In the genomic region with DNA sequence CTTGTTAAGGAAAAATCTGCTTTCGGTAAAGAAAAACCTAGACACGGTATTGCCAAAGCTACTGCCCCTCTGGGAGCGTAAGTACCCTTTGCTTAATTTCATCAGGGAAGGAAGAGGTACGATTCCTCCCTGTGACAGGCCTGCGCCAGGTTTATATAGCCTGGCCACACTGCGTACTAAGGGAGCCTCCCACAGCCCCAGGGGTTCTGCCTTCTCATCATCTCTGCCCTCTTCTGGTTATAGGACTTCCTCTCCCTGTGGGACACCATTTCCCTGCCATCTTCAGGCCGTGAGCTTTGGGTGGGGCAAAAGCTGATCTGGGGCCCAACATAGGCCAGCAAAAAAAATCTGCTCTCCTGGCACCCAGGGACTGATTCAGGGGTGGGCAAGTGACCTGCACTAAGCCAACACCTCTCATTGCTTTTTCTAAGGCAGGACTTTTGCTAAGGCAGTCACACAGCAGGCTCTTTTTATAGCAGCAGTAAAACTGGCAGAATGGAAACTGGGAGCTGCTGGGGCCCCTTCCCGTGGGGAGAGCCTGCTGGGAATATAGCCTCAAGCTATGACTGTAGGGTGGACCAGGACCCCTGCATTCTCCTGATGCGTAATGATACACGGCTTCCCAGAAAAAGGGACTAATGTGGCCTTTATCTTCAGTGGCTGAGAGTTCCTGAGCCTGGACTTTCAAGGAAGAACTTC, we compare ENCODE assay signal across 24 cellular contexts.
DNase-seq lines count a peak whose midpoint lies in the region; ATAC-seq and TF ChIP-seq lines count a peak whose summit lies in the region.
"Had no signal": no experiment of that assay in that cellular context is flagged by ENCODE, and none has a peak within 500 bp of the region (broad histone marks: within the 10 kb centered on the region; RNA-seq: fewer than 3 reads in every experiment).

No MANE protein-coding gene starts in this region.

- H2AK5ac ChIP-seq in trophoblast cell (ENCODE audit: low read length), result no peak overlapping the region

- H3K27me3 Mint-ChIP-seq in activated T-cell treated with anti-CD3 and anti-CD28 coated beads, Interleukin-2, amount 50 U/mL, for 24 hours, result peaks cover 10% of the 10 kb centered on the region
- H3K27me3 Mint-ChIP-seq: activated B cell treated with CpG ODN at 0.5 μM for 24 hours had no signal

- DNase-seq in NT2/D1 (ENCODE audit: low read depth, low spot score) (no peak), hepatocyte (ENCODE audit: low spot score) (peak; percentile 21), trophoblast cell (no peak), DMS153 treated with DMSO at 0.1 percent for 48 hours (lab: John Stamatoyannopoulos, UW; ENCODE audit: unreplicated experiment) (no peak), head of caudate nucleus (no peak)
- no peak for DNase-seq in activated T-cell treated with anti-CD3 and anti-CD28 coated beads, Interleukin-2, amount 50 U/mL, for 24 hours
- DNase-seq: activated B cell treated with CpG ODN at 0.5 μM for 24 hours; activated CD8-positive, alpha-beta T cell treated with anti-CD3 and anti-CD28 coated beads, Interleukin-2, amount 10 ng/mL, durations not matched to agents 7 days and 5 days; CD4-positive, alpha-beta T cell; DND-41; gastrocnemius medialis; MV-4-11; naive thymus-derived CD4-positive, alpha-beta T cell; NCI-H2081 treated with DMSO at 0.1 percent for 48 hours; NCI-H524 treated with DMSO at 0.1 percent for 48 hours; SIG-M5; stimulated activated CD4-positive, alpha-beta T cell treated with anti-CD3 and anti-CD28 coated beads, Interleukin-12 subunit alpha, Interleukin-12 subunit beta, amount 100 ng/mL, for 4 hours; T-helper 2 cell; testis had no signal

- no peaks in the 10 kb centered on the region for H3K36me3 Mint-ChIP-seq in activated T-cell treated with anti-CD3 and anti-CD28 coated beads, Interleukin-2, amount 50 U/mL, for 24 hours (ENCODE audit: low read depth)
- H3K36me3 Mint-ChIP-seq: activated naive CD4-positive, alpha-beta T cell treated with anti-CD3 and anti-CD28 coated beads, Interleukin-2, amount 50 U/mL, for 72 hours; naive thymus-derived CD4-positive, alpha-beta T cell had no signal

- no peak overlapping the region for H3K4me3 Mint-ChIP-seq in activated T-cell treated with anti-CD3 and anti-CD28 coated beads, Interleukin-2, amount 50 U/mL, for 24 hours
- H3K4me3 Mint-ChIP-seq: activated B cell treated with CpG ODN at 0.5 μM for 24 hours; activated CD8-positive, alpha-beta T cell treated with anti-CD3 and anti-CD28 coated beads, Interleukin-2, amount 10 ng/mL, durations not matched to agents 7 days and 5 days; CD4-positive, alpha-beta T cell; naive thymus-derived CD4-positive, alpha-beta T cell had no signal

- H3K4ac ChIP-seq in trophoblast cell (ENCODE audit: low read depth, low read length), result no peak overlapping the region

- WGBS in hepatocyte (ENCODE audit: low lambda C conversion rate, missing lambda C conversion rate), result 68% methylated on average over 10 of the region's 10 CpGs
- WGBS in trophoblast cell (ENCODE audit: extremely low coverage, insufficient coverage, insufficient read length), result no CpG with 5 or more reads among the region's 10 CpGs

- H4K91ac ChIP-seq in trophoblast cell (ENCODE audit: low read depth, low read length), result peak overlapping the region; percentile 36

- H4K20me1 ChIP-seq in BLaER1, result no peaks in the 10 kb centered on the region
- H4K20me1 ChIP-seq in hepatocyte (ENCODE audit: insufficient read depth, poor library complexity, severe bottlenecking), result no peaks in the 10 kb centered on the region

- H3K4me3 ChIP-seq in BLaER1 (no peak overlapping the region), NT2/D1 (ENCODE audit: insufficient read length, low read depth) (no peak overlapping the region), hepatocyte (no peak overlapping the region), trophoblast cell (ENCODE audit: low read depth, low read length) (no peak overlapping the region)
- H3K4me3 ChIP-seq: gastrocnemius medialis, HAP-1, K562, testis had no signal

- H3K9me3 ChIP-seq in BLaER1 (0 out of 2 replicates have a peak, but pooled peaks cover 4% of the 10 kb centered on the region), NT2/D1 (ENCODE audit: insufficient read depth, low read length) (no peaks in the 10 kb centered on the region), hepatocyte (ENCODE audit: low read depth) (no peaks in the 10 kb centered on the region), trophoblast cell (ENCODE audit: insufficient read depth, low read depth, low read length) (no peaks in the 10 kb centered on the region)
- H3K9me3 ChIP-seq: gastrocnemius medialis, HAP-1, testis had no signal

- no peak for ATAC-seq in HG03159 (IDR thresholded peaks at IDR 0.05; ENCODE audit: unreplicated experiment)
- ATAC-seq: activated CD8-positive, alpha-beta T cell treated with anti-CD3 and anti-CD28 coated beads, Interleukin-2, amount 10 ng/mL, durations not matched to agents 7 days and 5 days; activated naive CD4-positive, alpha-beta T cell treated with anti-CD3 and anti-CD28 coated beads, Interleukin-2, amount 50 U/mL, for 72 hours; gastrocnemius medialis; K562; naive thymus-derived CD4-positive, alpha-beta T cell had no signal

- H3K27ac ChIP-seq in BLaER1 (no peak overlapping the region), hepatocyte (peak overlapping the region; percentile 89), trophoblast cell (ENCODE audit: low read depth, low read length) (peak overlapping the region; percentile 5)
- H3K27ac ChIP-seq: testis had no signal

- H3K27me3 ChIP-seq in BLaER1 (no peaks in the 10 kb centered on the region), NT2/D1 (ENCODE audit: insufficient read depth, insufficient read length) (no peaks in the 10 kb centered on the region), hepatocyte (no peaks in the 10 kb centered on the region), trophoblast cell (ENCODE audit: insufficient read depth, low read length) (no peaks in the 10 kb centered on the region)
- H3K27me3 ChIP-seq: gastrocnemius medialis, testis had no signal

- H3K79me1 ChIP-seq in trophoblast cell (ENCODE audit: low read length), result peaks cover 19% of the 10 kb centered on the region

- no peak overlapping the region for H3K23ac ChIP-seq in trophoblast cell (ENCODE audit: low read length)

- H3K36me3 ChIP-seq in BLaER1 (no peaks in the 10 kb centered on the region), NT2/D1 (ENCODE audit: insufficient read depth, insufficient read length, low read length) (peaks cover 62% of the 10 kb centered on the region), hepatocyte (replicated peaks; ENCODE audit: insufficient read depth, low read depth) (no peaks in the 10 kb centered on the region), trophoblast cell (ENCODE audit: control insufficient read depth in 1 of 2, insufficient read depth in 2 of 2, low read length in 2 of 2) (peaks cover 39 to 59% of the 10 kb centered on the region in 2 experiments)
- H3K36me3 ChIP-seq: HAP-1 had no signal

- H3K9me3 Mint-ChIP-seq in activated T-cell treated with anti-CD3 and anti-CD28 coated beads, Interleukin-2, amount 50 U/mL, for 24 hours, result no peaks in the 10 kb centered on the region
- H3K9me3 Mint-ChIP-seq: activated B cell treated with CpG ODN at 0.5 μM for 24 hours; activated naive CD4-positive, alpha-beta T cell treated with anti-CD3 and anti-CD28 coated beads, Interleukin-2, amount 50 U/mL, for 72 hours; CD4-positive, alpha-beta T cell; naive thymus-derived CD4-positive, alpha-beta T cell had no signal

- peaks cover 5% of the 10 kb centered on the region for H3K79me2 ChIP-seq in hepatocyte
- H3K79me2 ChIP-seq in trophoblast cell (ENCODE audit: control insufficient read depth, insufficient read depth, low read length, poor library complexity), result no peaks in the 10 kb centered on the region

- H3K18ac ChIP-seq in trophoblast cell (ENCODE audit: low read length), result no peak overlapping the region

- TF ChIP-seq CTCF in hepatocyte (IDR thresholded peaks at IDR 0.05; ENCODE audit: poor library complexity), result no peak

- peak overlapping the region; percentile 66 for H2BK5ac ChIP-seq in trophoblast cell (ENCODE audit: low read depth, low read length, poor library complexity)

- H3K27ac Mint-ChIP-seq in activated T-cell treated with anti-CD3 and anti-CD28 coated beads, Interleukin-2, amount 50 U/mL, for 24 hours, result no peak overlapping the region
- H3K27ac Mint-ChIP-seq: activated B cell treated with CpG ODN at 0.5 μM for 24 hours; activated CD8-positive, alpha-beta T cell treated with anti-CD3 and anti-CD28 coated beads, Interleukin-2, amount 10 ng/mL, durations not matched to agents 7 days and 5 days; activated naive CD4-positive, alpha-beta T cell treated with anti-CD3 and anti-CD28 coated beads, Interleukin-2, amount 50 U/mL, for 72 hours; CD4-positive, alpha-beta T cell; naive thymus-derived CD4-positive, alpha-beta T cell had no signal

- peak overlapping the region; percentile 69 for H2BK12ac ChIP-seq in trophoblast cell (ENCODE audit: low read length)

- peak overlapping the region; percentile 27 for H3K14ac ChIP-seq in trophoblast cell (ENCODE audit: low read length)

- H3K9ac ChIP-seq in BLaER1 (no peak overlapping the region), NT2/D1 (ENCODE audit: insufficient read length, low read depth) (peak overlapping the region; percentile 24), trophoblast cell (ENCODE audit: low read length) (no peak overlapping the region)

- H3K4me2 ChIP-seq in BLaER1 (0 out of 2 replicates have a peak overlapping the region, but pooled peaks have one; percentile 11), hepatocyte (peak overlapping the region; percentile 32), trophoblast cell (ENCODE audit: low read length) (no peak overlapping the region)

- H4K8ac ChIP-seq in trophoblast cell (ENCODE audit: low read depth, low read length), result peak overlapping the region; percentile 43

- intact Hi-C loops in head of caudate nucleus (cut with DNase I), result no loop called here

- no peaks in the 10 kb centered on the region for H3K9me2 ChIP-seq in hepatocyte (replicated peaks; ENCODE audit: insufficient read depth)

- H2BK120ac ChIP-seq in trophoblast cell (ENCODE audit: insufficient read depth, low read length, poor library complexity), result peak overlapping the region; percentile 41

- no peak overlapping the region for H4K12ac ChIP-seq in trophoblast cell (ENCODE audit: low read depth, low read length)

- H2AFZ ChIP-seq in hepatocyte (no peak overlapping the region), trophoblast cell (ENCODE audit: insufficient read depth, low read length, poor library complexity) (no peak overlapping the region)

- peaks cover 16% of the 10 kb centered on the region for H3K4me1 ChIP-seq in BLaER1
- peaks cover 9% of the 10 kb centered on the region for H3K4me1 ChIP-seq in NT2/D1 (ENCODE audit: insufficient read depth, insufficient read length)
- H3K4me1 ChIP-seq in hepatocyte (ENCODE audit: insufficient read depth), result peaks cover 34% of the 10 kb centered on the region
- H3K4me1 ChIP-seq in trophoblast cell (ENCODE audit: control insufficient read depth in 1 of 2, insufficient read depth in 2 of 2, low read length in 2 of 2), result peaks cover 30 to 32% of the 10 kb centered on the region in 2 experiments
- H3K4me1 ChIP-seq: HAP-1 had no signal

- no peaks in the 10 kb centered on the region for H3K4me1 Mint-ChIP-seq in activated T-cell treated with anti-CD3 and anti-CD28 coated beads, Interleukin-2, amount 50 U/mL, for 24 hours (ENCODE audit: low read depth)
- H3K4me1 Mint-ChIP-seq: activated B cell treated with CpG ODN at 0.5 μM for 24 hours; naive thymus-derived CD4-positive, alpha-beta T cell had no signal
